In the genomic region with DNA sequence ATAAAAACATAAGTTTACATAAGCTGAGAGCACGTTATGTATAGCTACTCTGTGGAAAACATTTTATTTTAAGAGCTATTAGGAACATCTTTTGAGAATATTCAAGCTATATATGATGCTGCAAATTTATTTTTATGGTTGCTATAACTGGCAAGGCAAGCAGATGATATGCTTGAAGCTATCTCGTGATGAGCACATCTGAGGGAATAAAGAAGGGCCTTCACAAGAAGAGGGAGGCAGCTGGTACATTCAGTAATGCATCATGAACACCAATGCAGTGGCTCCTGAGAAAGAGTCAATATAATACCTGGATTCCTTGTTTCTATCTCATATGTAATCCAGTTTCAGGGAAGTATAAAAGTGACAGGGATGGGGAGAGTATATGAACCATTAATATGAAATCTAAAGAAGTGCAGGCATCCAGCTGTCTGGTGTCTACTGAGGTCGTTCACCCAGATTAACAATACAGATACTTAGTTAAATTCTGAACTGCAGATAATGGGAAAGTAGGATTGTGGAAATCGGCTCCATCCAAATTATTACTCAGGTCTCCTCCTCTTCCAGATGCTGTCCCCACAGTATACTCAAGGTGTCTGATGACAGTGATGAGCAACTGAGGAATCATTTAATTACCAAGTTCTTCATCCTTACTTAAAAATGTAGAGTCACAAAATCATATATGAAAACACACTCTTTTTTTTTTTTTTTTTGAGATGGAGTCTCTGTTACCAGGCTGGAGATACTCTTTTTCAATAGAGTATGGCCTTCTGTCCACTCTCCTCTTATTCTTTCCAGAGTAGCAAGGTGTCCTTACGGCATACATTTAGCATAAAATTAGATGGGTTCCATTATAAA, we compare ENCODE assay signal across 1 cellular context.
TF ChIP-seq lines count a peak whose summit lies in the region.

No MANE protein-coding gene starts in this region.

TF ChIP-seq in GM12878, 131 proteins besides CTCF, POLR2A, EP300 and RAD21:
- TF ChIP-seq KDM1A (IDR thresholded peaks at IDR 0.05; ENCODE audit: borderline replicate concordance) (no peak), SPI1 (IDR thresholded peaks at IDR 0.05; ENCODE audit: borderline replicate concordance, insufficient read depth, low read depth, low read length) (no peak), HCFC1 (IDR thresholded peaks at IDR 0.05; ENCODE audit: low read length) (no peak), IKZF1 (conservative IDR thresholded peaks at IDR 0.05) (no peak), POU2F2 (IDR thresholded peaks at IDR 0.05; ENCODE audit: borderline replicate concordance, low read depth, low read length) (no peak), JUND (IDR thresholded peaks at IDR 0.05; ENCODE audit: low read depth, low read length) (no peak), MLLT1 (IDR thresholded peaks at IDR 0.05) (no peak), SIX5 (IDR thresholded peaks at IDR 0.05; ENCODE audit: low read depth, low read length, severe bottlenecking) (no peak), ELK1 (IDR thresholded peaks at IDR 0.05; ENCODE audit: low read depth, low read length) (no peak), POLR2AphosphoS2 (IDR thresholded peaks at IDR 0.05; ENCODE audit: low read depth, low read length) (no peak), ZBED1 (IDR thresholded peaks at IDR 0.05; ENCODE audit: borderline replicate concordance) (no peak), PML (IDR thresholded peaks at IDR 0.05; ENCODE audit: low read length) (no peak), LARP7 (IDR thresholded peaks at IDR 0.05) (no peak), ASH2L (IDR thresholded peaks at IDR 0.05; ENCODE audit: borderline replicate concordance, low read depth) (no peak)
- TF ChIP-seq, protein P1, sequence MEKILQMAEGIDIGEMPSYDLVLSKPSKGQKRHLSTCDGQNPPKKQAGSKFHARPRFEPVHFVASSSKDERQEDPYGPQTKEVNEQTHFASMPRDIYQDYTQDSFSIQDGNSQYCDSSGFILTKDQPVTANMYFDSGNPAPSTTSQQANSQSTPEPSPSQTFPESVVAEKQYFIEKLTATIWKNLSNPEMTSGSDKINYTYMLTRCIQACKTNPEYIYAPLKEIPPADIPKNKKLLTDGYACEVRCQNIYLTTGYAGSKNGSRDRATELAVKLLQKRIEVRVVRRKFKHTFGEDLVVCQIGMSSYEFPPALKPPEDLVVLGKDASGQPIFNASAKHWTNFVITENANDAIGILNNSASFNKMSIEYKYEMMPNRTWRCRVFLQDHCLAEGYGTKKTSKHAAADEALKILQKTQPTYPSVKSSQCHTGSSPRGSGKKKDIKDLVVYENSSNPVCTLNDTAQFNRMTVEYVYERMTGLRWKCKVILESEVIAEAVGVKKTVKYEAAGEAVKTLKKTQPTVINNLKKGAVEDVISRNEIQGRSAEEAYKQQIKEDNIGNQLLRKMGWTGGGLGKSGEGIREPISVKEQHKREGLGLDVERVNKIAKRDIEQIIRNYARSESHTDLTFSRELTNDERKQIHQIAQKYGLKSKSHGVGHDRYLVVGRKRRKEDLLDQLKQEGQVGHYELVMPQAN (conservative IDR thresholded peaks at IDR 0.05) = no peak
- TF ChIP-seq, protein P2, sequence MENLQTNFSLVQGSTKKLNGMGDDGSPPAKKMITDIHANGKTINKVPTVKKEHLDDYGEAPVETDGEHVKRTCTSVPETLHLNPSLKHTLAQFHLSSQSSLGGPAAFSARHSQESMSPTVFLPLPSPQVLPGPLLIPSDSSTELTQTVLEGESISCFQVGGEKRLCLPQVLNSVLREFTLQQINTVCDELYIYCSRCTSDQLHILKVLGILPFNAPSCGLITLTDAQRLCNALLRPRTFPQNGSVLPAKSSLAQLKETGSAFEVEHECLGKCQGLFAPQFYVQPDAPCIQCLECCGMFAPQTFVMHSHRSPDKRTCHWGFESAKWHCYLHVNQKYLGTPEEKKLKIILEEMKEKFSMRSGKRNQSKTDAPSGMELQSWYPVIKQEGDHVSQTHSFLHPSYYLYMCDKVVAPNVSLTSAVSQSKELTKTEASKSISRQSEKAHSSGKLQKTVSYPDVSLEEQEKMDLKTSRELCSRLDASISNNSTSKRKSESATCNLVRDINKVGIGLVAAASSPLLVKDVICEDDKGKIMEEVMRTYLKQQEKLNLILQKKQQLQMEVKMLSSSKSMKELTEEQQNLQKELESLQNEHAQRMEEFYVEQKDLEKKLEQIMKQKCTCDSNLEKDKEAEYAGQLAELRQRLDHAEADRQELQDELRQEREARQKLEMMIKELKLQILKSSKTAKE (IDR thresholded peaks at IDR 0.05; ENCODE audit: low read depth, poor library complexity, severe bottlenecking) = no peak
